Comparison of ENCODE assay signal across 19 cellular contexts in the genomic region with DNA sequence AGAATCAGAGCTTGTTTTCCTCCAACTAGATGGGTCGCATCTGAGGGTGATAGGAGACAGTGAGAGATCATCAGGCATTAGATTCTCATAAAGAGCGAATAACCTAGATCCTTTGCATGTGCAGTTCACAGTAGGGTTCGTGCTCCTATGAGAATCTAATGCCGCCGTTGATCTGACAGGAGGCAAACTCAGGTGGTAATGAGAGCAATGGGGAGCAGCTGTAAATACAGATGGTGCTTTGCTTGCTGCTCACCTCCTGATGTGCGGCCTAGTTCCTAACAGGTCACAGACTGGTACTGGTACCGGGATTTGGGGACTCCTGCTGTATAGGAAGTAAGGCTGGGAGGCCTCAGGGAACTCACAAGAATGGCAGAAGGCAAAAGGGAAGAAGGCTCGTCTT.
A peak's percentile ranks its signal among the peaks of the same experiment; 100 is the strongest.
DNase-seq lines count a peak whose midpoint lies in the region; ATAC-seq and TF ChIP-seq lines count a peak whose summit lies in the region.
"Had no signal": no experiment of that assay in that cellular context is flagged by ENCODE, and none has a peak within 500 bp of the region (broad histone marks: within the 10 kb centered on the region; RNA-seq: fewer than 3 reads in every experiment).

No MANE protein-coding gene starts in this region.

- no peaks in the 10 kb centered on the region for H3K27me3 ChIP-seq in Caco-2 (replicated peaks; ENCODE audit: control insufficient read depth, insufficient read depth, low read length)
- H3K27me3 ChIP-seq in PC-9 (ENCODE audit: insufficient read depth, low read depth): no peaks in the 10 kb centered on the region
- H3K27me3 ChIP-seq: BLaER1 had no signal

- H3K27ac Mint-ChIP-seq in Caco-2 (ENCODE audit: unreplicated experiment) (peak overlapping the region; percentile 58), nephron progenitor cell (peak overlapping the region; percentile 83)
- H3K27ac Mint-ChIP-seq: B cell; CD8-positive, alpha-beta T cell had no signal

- H3K36me3 Mint-ChIP-seq in Caco-2 (ENCODE audit: insufficient read depth, unreplicated experiment) (no peaks in the 10 kb centered on the region), nephron progenitor cell (ENCODE audit: low read depth) (no peaks in the 10 kb centered on the region)
- H3K36me3 Mint-ChIP-seq: CD4-positive, CD25-positive, alpha-beta regulatory T cell; CD8-positive, alpha-beta T cell had no signal

- 0 out of 2 replicates have a peak, but pooled peaks cover 7% of the 10 kb centered on the region for H3K4me1 ChIP-seq in Caco-2
- no peaks in the 10 kb centered on the region for H3K4me1 ChIP-seq in PC-9 (replicated peaks; ENCODE audit: insufficient read depth)
- H3K4me1 ChIP-seq: BLaER1, HAP-1 had no signal

- CTCF ChIA-PET in Caco-2 (lab: Charles Lee): no interaction called here
- CTCF ChIA-PET in PC-9 (lab: Charles Lee): no interaction called here

- H3K36me3 ChIP-seq in Caco-2 (ENCODE audit: control insufficient read depth, insufficient read depth, low read length): no peaks in the 10 kb centered on the region
- H3K36me3 ChIP-seq in PC-9 (ENCODE audit: low read depth): no peaks in the 10 kb centered on the region
- H3K36me3 ChIP-seq: BLaER1, HAP-1 had no signal

- H2AFZ ChIP-seq in PC-9: peak overlapping the region; percentile 6; the same call in 1 of the 2 replicates

- ATAC-seq in GM21528 (IDR thresholded peaks at IDR 0.05; ENCODE audit: low FRiP score, unreplicated experiment) (no peak), GM18517 (IDR thresholded peaks at IDR 0.05; ENCODE audit: unreplicated experiment) (no peak), HG02759 (IDR thresholded peaks at IDR 0.05; ENCODE audit: unreplicated experiment) (no peak)
- ATAC-seq: CD8-positive, alpha-beta T cell; GM12878 had no signal

- BruUV-seq in Caco-2 (replicated peaks; lab: Mats Ljungman, UMichigan) (no TSS peak), PC-9 (replicated peaks; lab: Mats Ljungman, UMichigan) (no TSS peak)

- no peaks in the 10 kb centered on the region for H4K20me1 ChIP-seq in PC-9 (ENCODE audit: insufficient read depth)
- H4K20me1 ChIP-seq: BLaER1 had no signal

- no peaks in the 10 kb centered on the region for H3K9me2 ChIP-seq in PC-9 (ENCODE audit: insufficient read depth)

- H3K4me1 Mint-ChIP-seq in Caco-2 (ENCODE audit: low read depth, unreplicated experiment) (no peaks in the 10 kb centered on the region), nephron progenitor cell (peaks cover 9% of the 10 kb centered on the region)
- H3K4me1 Mint-ChIP-seq: B cell; CD4-positive, CD25-positive, alpha-beta regulatory T cell had no signal

- no peaks in the 10 kb centered on the region for H3F3A ChIP-seq in PC-9 (ENCODE audit: insufficient read depth, low read depth)

- intact Hi-C loops in Caco-2 (cut with micrococcal nuclease; ENCODE audit: unreplicated experiment): loop anchor here (10.0 kb wide), 1 partner anchor 276 kb away; a partner anchor contains a TSS
- intact Hi-C loops in PC-9 (cut with micrococcal nuclease; ENCODE audit: unreplicated experiment): no loop called here

- H3K27me3 Mint-ChIP-seq in Caco-2 (ENCODE audit: insufficient read depth, unreplicated experiment): no peaks in the 10 kb centered on the region
- no peaks in the 10 kb centered on the region for H3K27me3 Mint-ChIP-seq in nephron progenitor cell (ENCODE audit: low read depth, poor library complexity)
- H3K27me3 Mint-ChIP-seq: B cell; CD4-positive, CD25-positive, alpha-beta regulatory T cell had no signal

- H3K4me3 Mint-ChIP-seq in Caco-2 (ENCODE audit: unreplicated experiment) (no peak overlapping the region), nephron progenitor cell (no peak overlapping the region)
- H3K4me3 Mint-ChIP-seq: B cell; CD4-positive, CD25-positive, alpha-beta regulatory T cell; CD8-positive, alpha-beta T cell had no signal

- H3K9me3 Mint-ChIP-seq in Caco-2 (ENCODE audit: unreplicated experiment) (no peaks in the 10 kb centered on the region), nephron progenitor cell (peaks cover 3% of the 10 kb centered on the region)

- no peak overlapping the region for H3K27ac ChIP-seq in PC-9
- H3K27ac ChIP-seq: 22Rv1, BLaER1, C4-2B had no signal

- no peak for TF ChIP-seq CTCF in Caco-2 (IDR thresholded peaks at IDR 0.05; ENCODE audit: insufficient read depth in 1 of 2, low read depth in 1 of 2, low read length in 1 of 2, severe bottlenecking in 1 of 2, unreplicated experiment in 1 of 2)
- no peak for TF ChIP-seq CTCF in PC-9 (conservative IDR thresholded peaks at IDR 0.05)
- TF ChIP-seq CTCF in nephron progenitor cell (IDR thresholded peaks at IDR 0.05): no peak

- no peak overlapping the region for H3K4me2 ChIP-seq in PC-9
- H3K4me2 ChIP-seq: BLaER1 had no signal

- no peaks in the 10 kb centered on the region for H3K9me3 ChIP-seq in Caco-2
- no peaks in the 10 kb centered on the region for H3K9me3 ChIP-seq in PC-9 (ENCODE audit: insufficient read depth, low read depth)
- H3K9me3 ChIP-seq: BLaER1, HAP-1 had no signal

- no peaks in the 10 kb centered on the region for H3K79me2 ChIP-seq in PC-9 (ENCODE audit: low read depth)

- no peak overlapping the region for H3K4me3 ChIP-seq in Caco-2 (ENCODE audit: low read depth, low read length)
- no peak overlapping the region for H3K4me3 ChIP-seq in PC-9
- H3K4me3 ChIP-seq: BLaER1, GM12878, HAP-1 had no signal

- POLR2A ChIA-PET in Caco-2 (lab: Charles Lee) (no interaction called here), PC-9 (lab: Charles Lee; ENCODE audit: unreplicated experiment) (no interaction called here)

- DNase-seq in Caco-2 (no peak), PC-9 (no peak), nephron progenitor cell (no peak)
- DNase-seq: CD4-positive, CD25-positive, alpha-beta regulatory T cell; CD8-positive, alpha-beta T cell; DMS 273 treated with DMSO at 0.1 percent for 48 hours; DMS79; EL; GDM1; GOT3 had no signal
